ENCODE assay signal across 20 cellular contexts in genomic region chr11:120520091-120520822, GRCh38. TPM values are rescaled to one million over a fixed set of nuclear protein-coding genes. Genes with fewer than 3 reads are reported as not detected.
"Had no signal": no experiment of that assay in that cellular context is flagged by ENCODE, and none has a peak within 500 bp of the region (broad histone marks: within the 10 kb centered on the region; RNA-seq: fewer than 3 reads in every experiment).

No MANE protein-coding gene starts in this region.

- H3K36me3 ChIP-seq: neutrophil, right atrium auricular region, suprapubic skin, thyroid gland, uterus had no signal

- H3K27me3 ChIP-seq: right atrium auricular region, thyroid gland, uterus had no signal

- ATAC-seq: foreskin keratinocyte; mucosa of descending colon; naive thymus-derived CD8-positive, alpha-beta T cell; stimulated activated effector memory CD8-positive, alpha-beta T cell treated with anti-CD3 and anti-CD28 coated beads, Interleukin-12 subunit alpha, Interleukin-12 subunit beta, amount 100 ng/mL, for 72 hours; stimulated activated naive CD8-positive, alpha-beta T cell treated with anti-CD3 and anti-CD28 coated beads, Interleukin-15, Interleukin-2, amounts not matched to agents 100 U/mL and 50 U/mL, for 24 hours had no signal

- H3K9me3 ChIP-seq: mucosa of descending colon, neutrophil, right atrium auricular region, suprapubic skin, thyroid gland, uterus had no signal

- H3K27ac ChIP-seq: foreskin keratinocyte, neutrophil, right atrium auricular region, suprapubic skin, thyroid gland, uterus had no signal

- H3K4me1 ChIP-seq: foreskin keratinocyte, suprapubic skin, uterus had no signal

- H3K9me3 Mint-ChIP-seq: endodermal cell; stimulated activated effector memory CD8-positive, alpha-beta T cell treated with anti-CD3 and anti-CD28 coated beads, Interleukin-12 subunit alpha, Interleukin-12 subunit beta, amount 100 ng/mL, for 72 hours; type B pancreatic cell had no signal

- DNase-seq: dermis blood vessel endothelial cell; endodermal cell; erythroblast; foreskin keratinocyte; hippocampal formation; kidney glomerular epithelial cell; mammary epithelial cell; mucosa of descending colon; naive thymus-derived CD8-positive, alpha-beta T cell; stimulated activated CD4-positive, alpha-beta T cell treated with anti-CD3 and anti-CD28 coated beads, Interleukin-4, amount 100 ng/mL, for 1 hour; stimulated activated CD8-positive, alpha-beta memory T cell treated with anti-CD3 and anti-CD28 coated beads, Interleukin-4, amount 100 ng/mL, for 48 hours; stimulated activated naive CD8-positive, alpha-beta T cell treated with anti-CD3 and anti-CD28 coated beads, Interleukin-15, Interleukin-2, amounts not matched to agents 100 U/mL and 50 U/mL, for 24 hours; thyroid gland; uterus had no signal

- H3K4me1 Mint-ChIP-seq: stimulated activated effector memory CD8-positive, alpha-beta T cell treated with anti-CD3 and anti-CD28 coated beads, Interleukin-12 subunit alpha, Interleukin-12 subunit beta, amount 100 ng/mL, for 72 hours had no signal

- H3K36me3 Mint-ChIP-seq: naive thymus-derived CD8-positive, alpha-beta T cell; stimulated activated effector memory CD8-positive, alpha-beta T cell treated with anti-CD3 and anti-CD28 coated beads, Interleukin-12 subunit alpha, Interleukin-12 subunit beta, amount 100 ng/mL, for 72 hours; type B pancreatic cell had no signal

- H3K4me3 ChIP-seq: mucosa of descending colon, right atrium auricular region, smooth muscle cell, suprapubic skin, thyroid gland, uterus had no signal

- H3K4me3 Mint-ChIP-seq: endodermal cell; naive thymus-derived CD8-positive, alpha-beta T cell; stimulated activated effector memory CD8-positive, alpha-beta T cell treated with anti-CD3 and anti-CD28 coated beads, Interleukin-12 subunit alpha, Interleukin-12 subunit beta, amount 100 ng/mL, for 72 hours; type B pancreatic cell had no signal

- H3K27ac Mint-ChIP-seq: endodermal cell; naive thymus-derived CD8-positive, alpha-beta T cell; stimulated activated effector memory CD8-positive, alpha-beta T cell treated with anti-CD3 and anti-CD28 coated beads, Interleukin-12 subunit alpha, Interleukin-12 subunit beta, amount 100 ng/mL, for 72 hours; type B pancreatic cell had no signal

RNA-seq across cellular contexts. Expression of gene GRIK4, which starts 8.7 kb away (rescaled TPM):
- total RNA-seq: foreskin keratinocyte; mammary epithelial cell; naive thymus-derived CD8-positive, alpha-beta T cell; smooth muscle cell had no signal
- polyA plus RNA-seq: foreskin keratinocyte; mammary epithelial cell; naive thymus-derived CD8-positive, alpha-beta T cell; smooth muscle cell had no signal
